Comparison of ENCODE assay signal across 8 cellular contexts in genomic region chr7:20172736-20173334, GRCh38. TPM values are rescaled to one million over a fixed set of nuclear protein-coding genes. Genes with fewer than 3 reads are reported as not detected.
A peak's percentile ranks its signal among the peaks of the same experiment; 100 is the strongest.
DNase-seq lines count a peak whose midpoint lies in the region; ATAC-seq and TF ChIP-seq lines count a peak whose summit lies in the region.

No MANE protein-coding gene starts in this region.

- no peak for TF ChIP-seq EP300 in Ishikawa (IDR thresholded peaks at IDR 0.05; ENCODE audit: borderline replicate concordance)

- TF ChIP-seq CTCF in AG09309 (IDR thresholded peaks at IDR 0.05; ENCODE audit: control insufficient read depth, insufficient read depth, low read depth, low read length, missing control alignments) (peak; percentile 78), GM12864 (IDR thresholded peaks at IDR 0.05; ENCODE audit: low read depth, low read length, missing control alignments) (peak; percentile 61), RWPE2 (IDR thresholded peaks at IDR 0.05; ENCODE audit: poor library complexity, severe bottlenecking) (peak; percentile 81), esophagus squamous epithelium (IDR thresholded peaks at IDR 0.05) (peak in 4 of 6 experiments; percentile 34 to 37 (median 35)), osteoblast (IDR thresholded peaks at IDR 0.05; ENCODE audit: extremely low read depth, low read depth, low read length) (peak; percentile 63)

- H3K4me2 ChIP-seq in osteoblast (ENCODE audit: insufficient read depth, low read length) = no peak overlapping the region

- H3K9me3 ChIP-seq in RWPE2 (ENCODE audit: severe bottlenecking) = no peaks in the 10 kb centered on the region
- no peaks in the 10 kb centered on the region for H3K9me3 ChIP-seq in esophagus squamous epithelium
- no peaks in the 10 kb centered on the region for H3K9me3 ChIP-seq in osteoblast (ENCODE audit: low read depth, low read length)

- H3K36me3 ChIP-seq in RWPE2 (ENCODE audit: low read depth) (no peaks in the 10 kb centered on the region), esophagus squamous epithelium (no peaks in the 10 kb centered on the region), osteoblast (ENCODE audit: insufficient read depth, low read length) (no peaks in the 10 kb centered on the region)

- no peak for TF ChIP-seq POLR2A in esophagus squamous epithelium (IDR thresholded peaks at IDR 0.05)

- TF ChIP-seq RAD21 in Ishikawa (IDR thresholded peaks at IDR 0.05; ENCODE audit: low read depth) = peak; percentile 62

- 44 to 47% methylated on average over 3 of the region's 3 CpGs for WGBS in esophagus squamous epithelium, 2 donors

- no peaks in the 10 kb centered on the region for H3K27me3 ChIP-seq in RWPE2 (ENCODE audit: insufficient read depth, poor library complexity, severe bottlenecking)
- H3K27me3 ChIP-seq in esophagus squamous epithelium = no peaks in the 10 kb centered on the region
- no peaks in the 10 kb centered on the region for H3K27me3 ChIP-seq in osteoblast (ENCODE audit: insufficient read depth, low read length)

- H3K4me3 ChIP-seq in AG09309 (ENCODE audit: control insufficient read depth, low read depth, low read length) = no peak overlapping the region
- H3K4me3 ChIP-seq in GM12864 (ENCODE audit: low read depth, low read length) = no peak overlapping the region
- no peak overlapping the region for H3K4me3 ChIP-seq in RWPE2 (ENCODE audit: severe bottlenecking)
- H3K4me3 ChIP-seq in esophagus squamous epithelium = no peak overlapping the region
- no peak overlapping the region for H3K4me3 ChIP-seq in osteoblast (ENCODE audit: insufficient read depth, low read length)

- H3K4me1 ChIP-seq in RWPE2 (ENCODE audit: insufficient read depth, poor library complexity, severe bottlenecking) (no peaks in the 10 kb centered on the region), esophagus squamous epithelium (no peaks in the 10 kb centered on the region), osteoblast (ENCODE audit: insufficient read depth, low read length) (peaks cover 3% of the 10 kb centered on the region)

- H3K27ac ChIP-seq in RWPE2 (ENCODE audit: poor library complexity, severe bottlenecking) (no peak overlapping the region), esophagus squamous epithelium (no peak overlapping the region), osteoblast (ENCODE audit: low read depth, low read length) (no peak overlapping the region)

- no peaks in the 10 kb centered on the region for H4K20me1 ChIP-seq in osteoblast (ENCODE audit: insufficient read depth, low read length)

- ATAC-seq in RWPE2 (ENCODE audit: low read depth) = peak; percentile 88
- ATAC-seq in GM21360 (IDR thresholded peaks at IDR 0.05; ENCODE audit: unreplicated experiment) = no peak
- ATAC-seq in GM18861 (IDR thresholded peaks at IDR 0.05; ENCODE audit: unreplicated experiment) = no peak

- no peak overlapping the region for H2AFZ ChIP-seq in osteoblast (ENCODE audit: low read length)

- intact Hi-C loops in esophagus squamous epithelium (cut with DNase I) = no loop called here

- no peak for DNase-seq in AG09309 (ENCODE audit: low read depth)
- no peak for DNase-seq in GM12864 (ENCODE audit: low read depth)
- no peak for DNase-seq in RWPE2 (ENCODE audit: low spot score)
- DNase-seq in esophagus squamous epithelium (lab: John Stamatoyannopoulos, UW) = no peak
- no peak for DNase-seq in osteoblast (ENCODE audit: insufficient read length, low spot score, missing footprints)

- H3K79me2 ChIP-seq in osteoblast (ENCODE audit: insufficient read depth, low read length) = no peaks in the 10 kb centered on the region

TF ChIP-seq in Ishikawa, 13 proteins besides CTCF, POLR2A, EP300 and RAD21:
- TF ChIP-seq REST (IDR thresholded peaks at IDR 0.05; ENCODE audit: low read depth) = no peak
- TF ChIP-seq EGR1 (IDR thresholded peaks at IDR 0.05) = no peak
- no peak for TF ChIP-seq TEAD4 (IDR thresholded peaks at IDR 0.05)
- TF ChIP-seq CEBPB (IDR thresholded peaks at IDR 0.05) = no peak
- no peak for TF ChIP-seq ZBTB7A (IDR thresholded peaks at IDR 0.05; ENCODE audit: low read depth)
- no peak for TF ChIP-seq TCF12 (IDR thresholded peaks at IDR 0.05; ENCODE audit: low read depth)
- TF ChIP-seq USF1 (IDR thresholded peaks at IDR 0.05) = no peak
- no peak for TF ChIP-seq CREB1 (IDR thresholded peaks at IDR 0.05; ENCODE audit: low read depth)
- no peak for TF ChIP-seq FOXM1 (IDR thresholded peaks at IDR 0.05; ENCODE audit: borderline replicate concordance, low read depth)

RNA-seq across cellular contexts. Expression of gene MACC1, which starts 44.3 kb away (rescaled TPM):
- total RNA-seq in esophagus squamous epithelium (10 to 100 TPM; 17.4 to 32.8 (median 23.2) TPM), osteoblast (0.29 and 0.36 TPM in 2 replicates)

Comparison
In these comparisons a context has a peak if more than half of its experiments do, and no peak if none do; other contexts are left out.
1. RNA of gene MACC1, which starts 44.3 kb away (total RNA-seq): 17.4 to 32.8 TPM in esophagus squamous epithelium; 0.29 to 0.36 TPM in osteoblast; every median in the first group is over 10 times any median in the second.
2. Peak in every context shown above with its lines, with median percentiles within 50 percentile points of each other: CTCF ChIP-seq.